In genomic region chr9:122453677-122454135, GRCh38 we compare ENCODE assay signal across 24 cellular contexts. TPM values are rescaled to one million over a fixed set of nuclear protein-coding genes. Genes with fewer than 3 reads are reported as not detected.
"Had no signal": no experiment of that assay in that cellular context is flagged by ENCODE, and none has a peak within 500 bp of the region (broad histone marks: within the 10 kb centered on the region; RNA-seq: fewer than 3 reads in every experiment).

No MANE protein-coding gene starts in this region.

- H3K27ac Mint-ChIP-seq: activated CD4-positive, alpha-beta T cell treated with anti-CD3 and anti-CD28 coated beads, Interleukin-2, amount 10 ng/mL, durations not matched to agents 7 days and 5 days; activated CD8-positive, alpha-beta T cell treated with anti-CD3 and anti-CD28 coated beads, Interleukin-2, amount 10 ng/mL, durations not matched to agents 7 days and 5 days; activated naive CD4-positive, alpha-beta T cell treated with anti-CD3 and anti-CD28 coated beads for 36 hours; neural progenitor cell; T-cell had no signal

- H3K36me3 Mint-ChIP-seq: naive B cell, neural progenitor cell, T-cell had no signal

- H3K4me1 ChIP-seq: heart right ventricle, left ventricle myocardium inferior, neural progenitor cell, pancreas, vagina had no signal

- H3K4me2 ChIP-seq: neural progenitor cell, smooth muscle cell had no signal

- DNase-seq: activated CD8-positive, alpha-beta memory T cell treated with anti-CD3 and anti-CD28 coated beads, Interleukin-2, amount 50 U/mL, for 4 hours; activated CD8-positive, alpha-beta T cell treated with anti-CD3 and anti-CD28 coated beads, Interleukin-2, amount 10 ng/mL, durations not matched to agents 7 days and 5 days; activated naive CD4-positive, alpha-beta T cell treated with anti-CD3 and anti-CD28 coated beads for 36 hours; activated T-cell treated with anti-CD3 and anti-CD28 coated beads, Interleukin-2, amount 50 U/mL, for 4 hours; dorsolateral prefrontal cortex; left ventricle myocardium inferior; stimulated activated CD4-positive, alpha-beta T cell treated with anti-CD3 and anti-CD28 coated beads, Interleukin-4, amount 100 ng/mL, for 1 hour; stomach; T-helper 9 cell had no signal

- H3K9ac ChIP-seq: neural progenitor cell had no signal

- H3K4me3 ChIP-seq: dorsolateral prefrontal cortex, heart right ventricle, left ventricle myocardium inferior, mucosa of descending colon, neural progenitor cell, pancreas, smooth muscle cell, stomach, vagina had no signal

- ATAC-seq: activated CD4-positive, CD25-positive, alpha-beta regulatory T cell treated with anti-CD3 and anti-CD28 coated beads, Interleukin-2, amount 50 U/mL, for 24 hours; activated T-cell treated with anti-CD3 and anti-CD28 coated beads, Interleukin-2, amount 50 U/mL, for 4 hours; T-cell had no signal

- H2AFZ ChIP-seq: neural progenitor cell had no signal

- H3K9me3 Mint-ChIP-seq: activated CD4-positive, alpha-beta T cell treated with anti-CD3 and anti-CD28 coated beads, Interleukin-2, amount 10 ng/mL, durations not matched to agents 7 days and 5 days; activated naive CD4-positive, alpha-beta T cell treated with anti-CD3 and anti-CD28 coated beads for 36 hours; activated T-cell treated with anti-CD3 and anti-CD28 coated beads, Interleukin-2, amount 50 U/mL, for 4 hours; neural progenitor cell; T-cell had no signal

- H3K4me3 Mint-ChIP-seq: activated CD4-positive, alpha-beta T cell treated with anti-CD3 and anti-CD28 coated beads, Interleukin-2, amount 10 ng/mL, durations not matched to agents 7 days and 5 days; activated CD8-positive, alpha-beta T cell treated with anti-CD3 and anti-CD28 coated beads, Interleukin-2, amount 10 ng/mL, durations not matched to agents 7 days and 5 days; activated naive CD4-positive, alpha-beta T cell treated with anti-CD3 and anti-CD28 coated beads for 36 hours; activated T-cell treated with anti-CD3 and anti-CD28 coated beads, Interleukin-2, amount 50 U/mL, for 4 hours; naive B cell; T-cell had no signal

- H3K36me3 ChIP-seq: heart right ventricle, left ventricle myocardium inferior, neural progenitor cell, pancreas, stomach, vagina had no signal

- H3K27ac ChIP-seq: dorsolateral prefrontal cortex, heart right ventricle, left ventricle myocardium inferior, neural progenitor cell, pancreas, stomach, vagina had no signal

- H3K4me1 Mint-ChIP-seq: activated CD4-positive, alpha-beta T cell treated with anti-CD3 and anti-CD28 coated beads, Interleukin-2, amount 10 ng/mL, durations not matched to agents 7 days and 5 days; neural progenitor cell; T-cell had no signal

- H3K27me3 ChIP-seq: neural progenitor cell, stomach, vagina had no signal

- H3K9me3 ChIP-seq: heart right ventricle, left ventricle myocardium inferior, mucosa of descending colon, pancreas, stomach, vagina had no signal

RNA-seq across cellular contexts. Expression of gene OR1J1, which starts 24.0 kb away (rescaled TPM):
- total RNA-seq: activated CD4-positive, alpha-beta T cell treated with anti-CD3 and anti-CD28 coated beads, Interleukin-2, amount 10 ng/mL, durations not matched to agents 7 days and 5 days; activated CD8-positive, alpha-beta T cell treated with anti-CD3 and anti-CD28 coated beads, Interleukin-2, amount 10 ng/mL, durations not matched to agents 7 days and 5 days; activated naive CD4-positive, alpha-beta T cell treated with anti-CD3 and anti-CD28 coated beads for 36 hours; activated T-cell treated with anti-CD3 and anti-CD28 coated beads, Interleukin-2, amount 50 U/mL, for 4 hours; chondrocyte; dorsolateral prefrontal cortex; epithelial cell of proximal tubule; heart right ventricle; kidney epithelial cell; left ventricle myocardium inferior; mucosa of descending colon; pancreas; pulmonary artery endothelial cell; smooth muscle cell; stomach; T-cell; temporal lobe; vagina had no signal
- polyA plus RNA-seq: heart right ventricle, pancreas, smooth muscle cell, stomach had no signal

RNA-seq across cellular contexts. Expression of gene OR1J2, which starts 56.9 kb away (rescaled TPM):
- total RNA-seq: activated CD4-positive, alpha-beta T cell treated with anti-CD3 and anti-CD28 coated beads, Interleukin-2, amount 10 ng/mL, durations not matched to agents 7 days and 5 days; activated CD8-positive, alpha-beta T cell treated with anti-CD3 and anti-CD28 coated beads, Interleukin-2, amount 10 ng/mL, durations not matched to agents 7 days and 5 days; activated naive CD4-positive, alpha-beta T cell treated with anti-CD3 and anti-CD28 coated beads for 36 hours; activated T-cell treated with anti-CD3 and anti-CD28 coated beads, Interleukin-2, amount 50 U/mL, for 4 hours; chondrocyte; epithelial cell of proximal tubule; kidney epithelial cell; left ventricle myocardium inferior; mucosa of descending colon; pancreas; pulmonary artery endothelial cell; smooth muscle cell; T-cell; temporal lobe; vagina had no signal
- polyA plus RNA-seq: heart right ventricle, smooth muscle cell, stomach had no signal
